Comparison of ENCODE assay signal across 17 cellular contexts in the genomic region with DNA sequence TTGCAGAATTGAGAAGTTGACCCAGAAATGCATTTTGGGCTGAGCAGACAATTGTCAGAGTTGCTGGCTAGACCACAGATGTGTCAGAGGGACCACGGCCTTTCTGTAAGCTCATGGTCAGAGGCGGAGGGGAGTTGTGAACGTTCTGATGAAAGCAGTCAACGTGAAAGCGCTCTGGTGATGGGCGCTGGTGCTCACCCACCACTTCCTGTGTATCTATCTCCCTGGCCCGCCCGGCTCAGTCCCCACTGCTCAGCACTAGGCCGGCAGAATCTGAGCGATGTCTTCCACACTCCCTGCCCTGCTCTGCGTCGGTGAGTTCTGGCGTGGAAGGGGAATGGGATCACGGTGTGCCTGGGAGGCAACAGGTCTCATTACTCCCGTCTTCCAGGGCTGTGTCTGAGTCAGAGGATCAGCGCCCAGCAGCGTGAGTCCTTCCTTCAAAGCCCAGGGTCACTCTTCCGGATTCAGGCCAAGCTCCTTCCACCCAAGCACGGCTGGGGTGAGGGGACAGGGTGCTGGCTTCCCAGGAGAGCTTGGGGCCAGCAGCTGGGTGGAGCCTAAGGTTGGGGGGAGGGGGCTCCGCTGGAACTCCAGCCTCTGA. TPM values are rescaled to one million over a fixed set of nuclear protein-coding genes. Genes with fewer than 3 reads are reported as not detected.
DNase-seq lines count a peak whose midpoint lies in the region; ATAC-seq and TF ChIP-seq lines count a peak whose summit lies in the region.
"Had no signal": no experiment of that assay in that cellular context is flagged by ENCODE, and none has a peak within 500 bp of the region (broad histone marks: within the 10 kb centered on the region; RNA-seq: fewer than 3 reads in every experiment).

A gene with protein sequence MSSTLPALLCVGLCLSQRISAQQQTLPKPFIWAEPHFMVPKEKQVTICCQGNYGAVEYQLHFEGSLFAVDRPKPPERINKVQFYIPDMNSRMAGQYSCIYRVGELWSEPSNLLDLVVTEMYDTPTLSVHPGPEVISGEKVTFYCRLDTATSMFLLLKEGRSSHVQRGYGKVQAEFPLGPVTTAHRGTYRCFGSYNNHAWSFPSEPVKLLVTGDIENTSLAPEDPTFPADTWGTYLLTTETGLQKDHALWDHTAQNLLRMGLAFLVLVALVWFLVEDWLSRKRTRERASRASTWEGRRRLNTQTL (plus strand): TSS at position 241 of the 604 bp plus-strand sequence. CDS start 40 bp downstream, at position 281.

- no peaks in the 10 kb centered on the region for H3K36me3 Mint-ChIP-seq in CD14-positive monocyte
- no peaks in the 10 kb centered on the region for H3K36me3 Mint-ChIP-seq in activated T-helper 17 cell treated with anti-CD3 and anti-CD28 coated beads, Interleukin-2, amount 50 U/mL, for 72 hours (ENCODE audit: low read depth)
- peaks cover 6% of the 10 kb centered on the region for H3K36me3 Mint-ChIP-seq in natural killer cell treated with Interleukin-12 subunit alpha and Interleukin-12 subunit beta and Interleukin-15 and Interleukin-18, amount 100 ng/mL, for 72 hours

- ATAC-seq in activated T-helper 17 cell treated with anti-CD3 and anti-CD28 coated beads, Interleukin-2, amount 50 U/mL, for 72 hours (replicated peaks) = peak; percentile 57
- ATAC-seq in natural killer cell treated with Interleukin-12 subunit alpha and Interleukin-12 subunit beta and Interleukin-15 and Interleukin-18, amount 100 ng/mL, for 72 hours = peak; percentile 94 to 97
- ATAC-seq in esophagus mucosa (no peak), sciatic nerve (no peak)
- ATAC-seq: left colon had no signal

- H3K4me3 Mint-ChIP-seq in CD14-positive monocyte = peak within 1 kb of the TSS in 1 of 2 donors; percentile 39
- H3K4me3 Mint-ChIP-seq in activated T-helper 17 cell treated with anti-CD3 and anti-CD28 coated beads, Interleukin-2, amount 50 U/mL, for 72 hours = no peak within 1 kb of the TSS
- peak within 1 kb of the TSS; percentile 91 for H3K4me3 Mint-ChIP-seq in natural killer cell treated with Interleukin-12 subunit alpha and Interleukin-12 subunit beta and Interleukin-15 and Interleukin-18, amount 100 ng/mL, for 72 hours

- intact Hi-C loops in CD14-positive monocyte (cut with micrococcal nuclease) = no loop called here
- intact Hi-C loops in sciatic nerve (cut with DNase I) = no loop called here

- H3K36me3 ChIP-seq in H7 (replicated peaks; ENCODE audit: control insufficient read depth, insufficient read depth, low read length) (no peaks in the 10 kb centered on the region), BE2C (no peaks in the 10 kb centered on the region)
- H3K36me3 ChIP-seq: HAP-1 had no signal

- peak within 1 kb of the TSS in 6 of 7 donors; percentile 8 to 76 (median 52) for H3K27ac Mint-ChIP-seq in CD14-positive monocyte
- H3K27ac Mint-ChIP-seq in activated T-helper 17 cell treated with anti-CD3 and anti-CD28 coated beads, Interleukin-2, amount 50 U/mL, for 72 hours = no peak within 1 kb of the TSS
- H3K27ac Mint-ChIP-seq in natural killer cell treated with Interleukin-12 subunit alpha and Interleukin-12 subunit beta and Interleukin-15 and Interleukin-18, amount 100 ng/mL, for 72 hours = peak within 1 kb of the TSS; percentile 95 to 97

- H3K27me3 Mint-ChIP-seq in CD14-positive monocyte (ENCODE audit: low read depth in 3 of 3) = peaks cover 10 to 24% (median 12%) of the 10 kb centered on the region in 3 donors
- H3K27me3 Mint-ChIP-seq in activated T-helper 17 cell treated with anti-CD3 and anti-CD28 coated beads, Interleukin-2, amount 50 U/mL, for 72 hours = peaks cover 9% of the 10 kb centered on the region
- no peaks in the 10 kb centered on the region for H3K27me3 Mint-ChIP-seq in natural killer cell treated with Interleukin-12 subunit alpha and Interleukin-12 subunit beta and Interleukin-15 and Interleukin-18, amount 100 ng/mL, for 72 hours

- peaks cover 0 to 3% (median 0%) of the 10 kb centered on the region in 7 donors for H3K9me3 Mint-ChIP-seq in CD14-positive monocyte
- no peaks in the 10 kb centered on the region for H3K9me3 Mint-ChIP-seq in activated T-helper 17 cell treated with anti-CD3 and anti-CD28 coated beads, Interleukin-2, amount 50 U/mL, for 72 hours
- no peaks in the 10 kb centered on the region for H3K9me3 Mint-ChIP-seq in natural killer cell treated with Interleukin-12 subunit alpha and Interleukin-12 subunit beta and Interleukin-15 and Interleukin-18, amount 100 ng/mL, for 72 hours

- peaks cover 27% of the 10 kb centered on the region for H3K4me1 Mint-ChIP-seq in CD14-positive monocyte
- H3K4me1 Mint-ChIP-seq in activated T-helper 17 cell treated with anti-CD3 and anti-CD28 coated beads, Interleukin-2, amount 50 U/mL, for 72 hours = no peaks in the 10 kb centered on the region
- peaks cover 39 to 44% of the 10 kb centered on the region in 2 donors for H3K4me1 Mint-ChIP-seq in natural killer cell treated with Interleukin-12 subunit alpha and Interleukin-12 subunit beta and Interleukin-15 and Interleukin-18, amount 100 ng/mL, for 72 hours (ENCODE audit: low read depth in 2 of 2)

- H3K27me3 ChIP-seq in H7 (ENCODE audit: control insufficient read depth, insufficient read depth, low read length) = no peaks in the 10 kb centered on the region
- H3K27me3 ChIP-seq in BE2C = peaks cover 11% of the 10 kb centered on the region; the same call in 1 of the 2 replicates

- H3K4me1 ChIP-seq in BE2C = no peaks in the 10 kb centered on the region
- H3K4me1 ChIP-seq: HAP-1, parathyroid adenoma had no signal

- no peak for TF ChIP-seq CTCF in CD14-positive monocyte (IDR thresholded peaks at IDR 0.05)
- no peak for TF ChIP-seq CTCF in BE2C (IDR thresholded peaks at IDR 0.05; ENCODE audit: low read depth, low read length)

- DNase-seq in CD14-positive monocyte (ENCODE audit: low spot score) = no peak
- DNase-seq in H7 = no peak
- DNase-seq in natural killer cell treated with Interleukin-12 subunit alpha and Interleukin-12 subunit beta and Interleukin-15 and Interleukin-18, amount 100 ng/mL, for 72 hours (ENCODE audit: low spot score) = peak; percentile 93
- DNase-seq in sciatic nerve (ENCODE audit: low spot score) = no peak
- no peak for DNase-seq in DMS53 (lab: John Stamatoyannopoulos, UW)
- no peak for DNase-seq in BE2C
- DNase-seq: left colon; NCI-H187; stimulated activated CD4-positive, alpha-beta T cell treated with anti-CD3 and anti-CD28 coated beads, Interleukin-15, amount 100 ng/mL, for 24 hours; SW 1271 had no signal

- H3K9me3 ChIP-seq in BE2C = no peaks in the 10 kb centered on the region
- H3K9me3 ChIP-seq: HAP-1 had no signal

- H3K4me3 ChIP-seq in H7 (ENCODE audit: insufficient read depth, low read depth, low read length) (no peak within 1 kb of the TSS), BE2C (ENCODE audit: low read depth, low read length) (no peak within 1 kb of the TSS)
- H3K4me3 ChIP-seq: HAP-1 had no signal

RNA-seq across cellular contexts. Expression of the gene that starts here (rescaled TPM):
- under 1 TPM in 1 of 2 donors, not detected in 1; 0.43 TPM for polyA plus RNA-seq in CD14-positive monocyte
- total RNA-seq in H7 (2014; rRNA removed; shearing (Covaris generic)) = 1.8 and 12.6 TPM in 2 replicates
- not detected for total RNA-seq in activated T-helper 17 cell treated with anti-CD3 and anti-CD28 coated beads, Interleukin-2, amount 50 U/mL, for 72 hours
- 100 to 1,000 TPM in 1 of 2 donors, 10 to 100 TPM in 1; 81.6 to 253 TPM for total RNA-seq in natural killer cell treated with Interleukin-12 subunit alpha and Interleukin-12 subunit beta and Interleukin-15 and Interleukin-18, amount 100 ng/mL, for 72 hours
- 0.44 TPM for total RNA-seq in esophagus mucosa
- total RNA-seq in sciatic nerve = 0.45 TPM
- not detected for polyA plus RNA-seq in BE2C (2012; ENCODE audit: insufficient read depth, insufficient read length, low read depth)
- total RNA-seq: dermis microvascular lymphatic vessel endothelial cell, frontal cortex had no signal
- polyA plus RNA-seq: aorta had no signal

Comparison
In these comparisons a context has a peak if more than half of its experiments do, and no peak if none do; other contexts are left out.
1. Peak in ATAC-seq in activated T-helper 17 cell treated with anti-CD3 and anti-CD28 coated beads, Interleukin-2, amount 50 U/mL, for 72 hours; RNA of the gene not detected or under 1 TPM.
2. ATAC-seq: peak in natural killer cell treated with Interleukin-12 subunit alpha and Interleukin-12 subunit beta and Interleukin-15 and Interleukin-18, amount 100 ng/mL, for 72 hours (2 of 2); none in esophagus mucosa (single experiment) and sciatic nerve (single experiment).